ENCODE assay signal across 16 cellular contexts in genomic region chr6:108714774-108715414, GRCh38.
DNase-seq lines count a peak whose midpoint lies in the region; ATAC-seq and TF ChIP-seq lines count a peak whose summit lies in the region.
"Had no signal": no experiment of that assay in that cellular context is flagged by ENCODE, and none has a peak within 500 bp of the region (broad histone marks: within the 10 kb centered on the region; RNA-seq: fewer than 3 reads in every experiment).

No MANE protein-coding gene starts in this region.

- H3K36me3 ChIP-seq in upper lobe of left lung = no peaks in the 10 kb centered on the region
- H3K36me3 ChIP-seq: SJSA1 had no signal

- no peak for ATAC-seq in activated naive CD8-positive, alpha-beta T cell treated with anti-CD3 and anti-CD28 coated beads, Interleukin-2, amount 10 ng/mL, durations not matched to agents 7 days and 5 days (ENCODE audit: low read depth)
- no peak for ATAC-seq in activated naive CD8-positive, alpha-beta T cell treated with anti-CD3 and anti-CD28 coated beads, Interleukin-2, amount 50 U/mL, for 24 hours
- ATAC-seq in upper lobe of left lung (ENCODE audit: low FRiP score in 2 of 2) = no peak
- no peak for ATAC-seq in HG03095 (IDR thresholded peaks at IDR 0.05; ENCODE audit: unreplicated experiment)
- ATAC-seq: HCT116 had no signal

- DNase-seq in activated naive CD8-positive, alpha-beta T cell treated with anti-CD3 and anti-CD28 coated beads, Interleukin-2, amount 10 ng/mL, durations not matched to agents 7 days and 5 days = no peak
- DNase-seq in activated naive CD8-positive, alpha-beta T cell treated with anti-CD3 and anti-CD28 coated beads, Interleukin-2, amount 50 U/mL, for 24 hours = no peak
- DNase-seq in SK-N-DZ (ENCODE audit: low spot score) (peak; percentile 39), glomerular visceral epithelial cell (ENCODE audit: extremely low spot score) (peak; percentile 12), upper lobe of left lung (no peak), DMS114 treated with DMSO at 0.1 percent for 48 hours (lab: John Stamatoyannopoulos, UW; ENCODE audit: unreplicated experiment) (no peak), amygdala (lab: John Stamatoyannopoulos, UW) (no peak)
- DNase-seq: activated CD8-positive, alpha-beta memory T cell treated with anti-CD3 and anti-CD28 coated beads, Interleukin-2, amount 50 U/mL, for 4 hours; Calu3; midbrain; NCI-H2171 treated with DMSO at 0.1 percent for 48 hours; occipital lobe had no signal

- no peaks in the 10 kb centered on the region for H3K9me3 Mint-ChIP-seq in activated naive CD8-positive, alpha-beta T cell treated with anti-CD3 and anti-CD28 coated beads, Interleukin-2, amount 10 ng/mL, durations not matched to agents 7 days and 5 days
- no peaks in the 10 kb centered on the region for H3K9me3 Mint-ChIP-seq in activated naive CD8-positive, alpha-beta T cell treated with anti-CD3 and anti-CD28 coated beads, Interleukin-2, amount 50 U/mL, for 24 hours
- H3K9me3 Mint-ChIP-seq: activated naive CD4-positive, alpha-beta T cell treated with anti-CD3 and anti-CD28 coated beads, Interleukin-2, amount 50 U/mL, for 24 hours had no signal

- TF ChIP-seq CTCF in upper lobe of left lung (IDR thresholded peaks at IDR 0.05) = no peak

- peaks cover 2% of the 10 kb centered on the region for H3K27me3 Mint-ChIP-seq in activated naive CD8-positive, alpha-beta T cell treated with anti-CD3 and anti-CD28 coated beads, Interleukin-2, amount 10 ng/mL, durations not matched to agents 7 days and 5 days
- H3K27me3 Mint-ChIP-seq in activated naive CD8-positive, alpha-beta T cell treated with anti-CD3 and anti-CD28 coated beads, Interleukin-2, amount 50 U/mL, for 24 hours = no peaks in the 10 kb centered on the region
- H3K27me3 Mint-ChIP-seq: activated naive CD4-positive, alpha-beta T cell treated with anti-CD3 and anti-CD28 coated beads, Interleukin-2, amount 50 U/mL, for 24 hours had no signal

- peaks cover 19% of the 10 kb centered on the region for H3K4me1 Mint-ChIP-seq in activated naive CD8-positive, alpha-beta T cell treated with anti-CD3 and anti-CD28 coated beads, Interleukin-2, amount 10 ng/mL, durations not matched to agents 7 days and 5 days
- H3K4me1 Mint-ChIP-seq in activated naive CD8-positive, alpha-beta T cell treated with anti-CD3 and anti-CD28 coated beads, Interleukin-2, amount 50 U/mL, for 24 hours = peaks cover 18% of the 10 kb centered on the region

- WGBS in upper lobe of left lung, 2 donors = 81 to 85% methylated on average over 8 of the region's 8 CpGs

- POLR2A ChIA-PET in activated naive CD8-positive, alpha-beta T cell treated with anti-CD3 and anti-CD28 coated beads, Interleukin-2, amount 10 ng/mL, durations not matched to agents 7 days and 5 days (lab: Charles Lee) = interaction anchor here (0.6 to 1.2 kb wide), 2 partner anchors 69 to 155 kb away, joined by 3 read pairs; no protein-coding TSS in a partner anchor

- no peaks in the 10 kb centered on the region for H3K27me3 ChIP-seq in upper lobe of left lung
- H3K27me3 ChIP-seq: SJSA1 had no signal

- peak overlapping the region; percentile 65 for H3K27ac Mint-ChIP-seq in activated naive CD8-positive, alpha-beta T cell treated with anti-CD3 and anti-CD28 coated beads, Interleukin-2, amount 10 ng/mL, durations not matched to agents 7 days and 5 days
- no peak overlapping the region for H3K27ac Mint-ChIP-seq in activated naive CD8-positive, alpha-beta T cell treated with anti-CD3 and anti-CD28 coated beads, Interleukin-2, amount 50 U/mL, for 24 hours

- no peaks in the 10 kb centered on the region for H3K36me3 Mint-ChIP-seq in activated naive CD8-positive, alpha-beta T cell treated with anti-CD3 and anti-CD28 coated beads, Interleukin-2, amount 10 ng/mL, durations not matched to agents 7 days and 5 days
- no peaks in the 10 kb centered on the region for H3K36me3 Mint-ChIP-seq in activated naive CD8-positive, alpha-beta T cell treated with anti-CD3 and anti-CD28 coated beads, Interleukin-2, amount 50 U/mL, for 24 hours (ENCODE audit: low read depth)
- H3K36me3 Mint-ChIP-seq: activated naive CD4-positive, alpha-beta T cell treated with anti-CD3 and anti-CD28 coated beads, Interleukin-2, amount 50 U/mL, for 24 hours had no signal

- no peak overlapping the region for H3K4me3 ChIP-seq in upper lobe of left lung
- H3K4me3 ChIP-seq: SJSA1 had no signal

- H3K27ac ChIP-seq in upper lobe of left lung = peak overlapping the region in 3 of 4 donors; percentile 27 to 53 (median 48)
- H3K27ac ChIP-seq: SJSA1 had no signal

- H3K4me3 Mint-ChIP-seq in activated naive CD8-positive, alpha-beta T cell treated with anti-CD3 and anti-CD28 coated beads, Interleukin-2, amount 10 ng/mL, durations not matched to agents 7 days and 5 days = no peak overlapping the region
- no peak overlapping the region for H3K4me3 Mint-ChIP-seq in activated naive CD8-positive, alpha-beta T cell treated with anti-CD3 and anti-CD28 coated beads, Interleukin-2, amount 50 U/mL, for 24 hours
- H3K4me3 Mint-ChIP-seq: activated naive CD4-positive, alpha-beta T cell treated with anti-CD3 and anti-CD28 coated beads, Interleukin-2, amount 50 U/mL, for 24 hours had no signal

- H3K9me3 ChIP-seq in upper lobe of left lung = no peaks in the 10 kb centered on the region
- H3K9me3 ChIP-seq: SJSA1 had no signal

- TF ChIP-seq POLR2A in upper lobe of left lung (IDR thresholded peaks at IDR 0.05) = no peak

- H3K4me1 ChIP-seq in upper lobe of left lung = peaks cover 0 to 29% (median 17%) of the 10 kb centered on the region in 4 donors
- H3K4me1 ChIP-seq: SJSA1 had no signal

- no peak for TF ChIP-seq EP300 in upper lobe of left lung (IDR thresholded peaks at IDR 0.05)

Comparison
In these comparisons a context has a peak if more than half of its experiments do, and no peak if none do; other contexts are left out.
1. DNase-seq: peak in SK-N-DZ (single experiment) and glomerular visceral epithelial cell (single experiment); none in activated naive CD8-positive, alpha-beta T cell treated with anti-CD3 and anti-CD28 coated beads, Interleukin-2, amount 10 ng/mL, durations not matched to agents 7 days and 5 days (single experiment), activated naive CD8-positive, alpha-beta T cell treated with anti-CD3 and anti-CD28 coated beads, Interleukin-2, amount 50 U/mL, for 24 hours (single experiment), upper lobe of left lung (0 of 2), DMS114 treated with DMSO at 0.1 percent for 48 hours (single experiment) and amygdala (0 of 56).